In the genomic region with DNA sequence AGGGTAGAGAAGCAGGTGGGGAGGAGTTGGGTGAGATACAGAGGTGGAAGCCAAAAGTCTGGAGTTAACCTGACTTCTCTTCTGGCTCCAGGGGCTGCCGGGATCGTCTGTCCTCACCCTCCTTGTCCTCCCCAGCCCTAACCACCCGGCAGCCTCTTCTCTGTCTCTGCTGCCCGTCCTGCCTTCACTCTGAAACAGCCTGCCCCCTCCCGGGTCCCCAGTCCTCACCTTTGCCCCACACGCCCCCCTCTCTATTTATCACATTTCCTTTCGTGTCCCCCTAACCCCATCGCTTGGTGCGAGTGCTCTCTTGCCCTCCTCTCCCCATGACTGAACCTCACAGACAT, we compare ENCODE assay signal across 8 cellular contexts. TPM values are rescaled to one million over a fixed set of nuclear protein-coding genes. Genes with fewer than 3 reads are reported as not detected.
DNase-seq lines count a peak whose midpoint lies in the region; ATAC-seq and TF ChIP-seq lines count a peak whose summit lies in the region.

No MANE protein-coding gene starts in this region.

- peaks cover 25 to 30% (median 26%) of the 10 kb centered on the region in 3 donors for H3K4me1 Mint-ChIP-seq in CD8-positive, alpha-beta memory T cell
- peaks cover 46% of the 10 kb centered on the region for H3K4me1 Mint-ChIP-seq in WTC11

- CTCF ChIA-PET in CD8-positive, alpha-beta memory T cell (lab: Charles Lee): no interaction called here
- CTCF ChIA-PET in WTC11 (lab: Charles Lee): no interaction called here

- H3K4me2 ChIP-seq in trophoblast cell (ENCODE audit: low read length): peak overlapping the region; percentile 90

- H3K27ac ChIP-seq in CD8-positive, alpha-beta memory T cell (ENCODE audit: low read depth, low read length): no peak overlapping the region
- H3K27ac ChIP-seq in trophoblast cell (ENCODE audit: low read depth, low read length): no peak overlapping the region
- no peak overlapping the region for H3K27ac ChIP-seq in prostate gland

- no peak for TF ChIP-seq CTCF in WTC11 (IDR thresholded peaks at IDR 0.05)
- no peak for TF ChIP-seq CTCF in fibroblast of villous mesenchyme (IDR thresholded peaks at IDR 0.05; ENCODE audit: insufficient read depth, low read depth, low read length)
- no peak for TF ChIP-seq CTCF in prostate gland (IDR thresholded peaks at IDR 0.05)

- H2BK120ac ChIP-seq in trophoblast cell (ENCODE audit: insufficient read depth, low read length, poor library complexity): no peak overlapping the region

- H3K27me3 ChIP-seq in CD8-positive, alpha-beta memory T cell (ENCODE audit: insufficient read depth, low read length, poor library complexity, severe bottlenecking): no peaks in the 10 kb centered on the region
- H3K27me3 ChIP-seq in trophoblast cell (ENCODE audit: insufficient read depth, low read length) (peaks cover 17% of the 10 kb centered on the region), prostate gland (replicated peaks; ENCODE audit: insufficient read depth) (no peaks in the 10 kb centered on the region)

- no peaks in the 10 kb centered on the region for H3K9me3 Mint-ChIP-seq in CD8-positive, alpha-beta memory T cell
- no peaks in the 10 kb centered on the region for H3K9me3 Mint-ChIP-seq in WTC11

- H3K27ac Mint-ChIP-seq in CD8-positive, alpha-beta memory T cell: peak overlapping the region in 5 of 8 donors; percentile 28 to 78 (median 42)
- no peak overlapping the region for H3K27ac Mint-ChIP-seq in WTC11

- no peak for ATAC-seq in WTC11

- no peak overlapping the region for H4K8ac ChIP-seq in trophoblast cell (ENCODE audit: low read depth, low read length)

- H3K14ac ChIP-seq in trophoblast cell (ENCODE audit: low read length): no peak overlapping the region

- H3K79me1 ChIP-seq in trophoblast cell (ENCODE audit: low read length): no peaks in the 10 kb centered on the region

- no peak overlapping the region for H4K12ac ChIP-seq in trophoblast cell (ENCODE audit: low read depth, low read length)

- H3K18ac ChIP-seq in trophoblast cell (ENCODE audit: low read length): no peak overlapping the region

- H3K9me3 ChIP-seq in CD8-positive, alpha-beta memory T cell (ENCODE audit: low read length): no peaks in the 10 kb centered on the region
- H3K9me3 ChIP-seq in trophoblast cell (ENCODE audit: insufficient read depth, low read depth, low read length) (peaks cover 10% of the 10 kb centered on the region), prostate gland (no peaks in the 10 kb centered on the region)

- peaks cover 15% of the 10 kb centered on the region for H3K36me3 ChIP-seq in CD8-positive, alpha-beta memory T cell (ENCODE audit: insufficient read depth, low read length)
- peaks cover 11 to 15% of the 10 kb centered on the region in 2 experiments for H3K36me3 ChIP-seq in trophoblast cell (ENCODE audit: control insufficient read depth in 1 of 2, insufficient read depth in 2 of 2, low read length in 2 of 2)
- no peaks in the 10 kb centered on the region for H3K36me3 ChIP-seq in prostate gland

- H3K4ac ChIP-seq in trophoblast cell (ENCODE audit: low read depth, low read length): no peak overlapping the region

- no peaks in the 10 kb centered on the region for H3K79me2 ChIP-seq in trophoblast cell (ENCODE audit: control insufficient read depth, insufficient read depth, low read length, poor library complexity)

- H3K4me3 Mint-ChIP-seq in CD8-positive, alpha-beta memory T cell: peak overlapping the region in 5 of 7 donors; percentile 49 to 70 (median 56)
- peak overlapping the region; percentile 95 for H3K4me3 Mint-ChIP-seq in WTC11

- H2BK12ac ChIP-seq in trophoblast cell (ENCODE audit: low read length): no peak overlapping the region

- WGBS in trophoblast cell (ENCODE audit: extremely low coverage, insufficient coverage, insufficient read length): no CpG with 5 or more reads among the region's 9 CpGs
- WGBS in prostate gland: 16% methylated on average over 9 of the region's 9 CpGs

- no peak overlapping the region for H3K9ac ChIP-seq in trophoblast cell (ENCODE audit: low read length)

- peaks cover 22% of the 10 kb centered on the region for H3K4me1 ChIP-seq in CD8-positive, alpha-beta memory T cell (ENCODE audit: insufficient read depth, low read length)
- peaks cover 4 to 9% of the 10 kb centered on the region in 2 experiments for H3K4me1 ChIP-seq in trophoblast cell (ENCODE audit: control insufficient read depth in 1 of 2, insufficient read depth in 2 of 2, low read length in 2 of 2)
- H3K4me1 ChIP-seq in prostate gland (replicated peaks): no peaks in the 10 kb centered on the region

- H3K27me3 Mint-ChIP-seq in CD8-positive, alpha-beta memory T cell: peaks cover 20 to 58% of the 10 kb centered on the region in 2 donors
- peaks cover 72% of the 10 kb centered on the region for H3K27me3 Mint-ChIP-seq in WTC11 (ENCODE audit: low read depth)

- POLR2A ChIA-PET in CD8-positive, alpha-beta memory T cell (lab: Charles Lee): no interaction called here
- POLR2A ChIA-PET in WTC11 (lab: Charles Lee): no interaction called here

- no peak overlapping the region for H4K91ac ChIP-seq in trophoblast cell (ENCODE audit: low read depth, low read length)

- H3K23ac ChIP-seq in trophoblast cell (ENCODE audit: low read length): no peak overlapping the region

- DNase-seq in CD8-positive, alpha-beta memory T cell: peak in 1 of 5 donors; percentile 20
- DNase-seq in WTC11 (ENCODE audit: low spot score) (no peak), fibroblast of villous mesenchyme (ENCODE audit: low read depth) (no peak), trophoblast cell (no peak), EL (no peak), GM03348 (ENCODE audit: low spot score) (no peak), NCI-H146 (lab: John Stamatoyannopoulos, UW) (no peak), prostate gland (ENCODE audit: low spot score) (no peak)

- intact Hi-C loops in prostate gland (cut with DNase I): no loop called here

- H2BK5ac ChIP-seq in trophoblast cell (ENCODE audit: low read depth, low read length, poor library complexity): no peak overlapping the region

- no peak overlapping the region for H3K4me3 ChIP-seq in CD8-positive, alpha-beta memory T cell (ENCODE audit: low read length)
- H3K4me3 ChIP-seq in fibroblast of villous mesenchyme (ENCODE audit: low read depth, low read length): peak overlapping the region; percentile 62
- no peak overlapping the region for H3K4me3 ChIP-seq in trophoblast cell (ENCODE audit: low read depth, low read length)
- H3K4me3 ChIP-seq in prostate gland: peak overlapping the region in 1 of 2 donors; percentile 32

- TF ChIP-seq POLR2A in prostate gland (IDR thresholded peaks at IDR 0.05): no peak

- no peak overlapping the region for H2AFZ ChIP-seq in trophoblast cell (ENCODE audit: insufficient read depth, low read length, poor library complexity)

- H2AK5ac ChIP-seq in trophoblast cell (ENCODE audit: low read length): no peak overlapping the region

- H3K36me3 Mint-ChIP-seq in CD8-positive, alpha-beta memory T cell: peaks cover 9 to 30% (median 10%) of the 10 kb centered on the region in 3 donors
- H3K36me3 Mint-ChIP-seq in WTC11: peaks cover 12% of the 10 kb centered on the region

TF ChIP-seq in WTC11, 78 proteins besides CTCF, POLR2A, EP300 and RAD21 (continues in another document):
- TF ChIP-seq, protein P1, sequence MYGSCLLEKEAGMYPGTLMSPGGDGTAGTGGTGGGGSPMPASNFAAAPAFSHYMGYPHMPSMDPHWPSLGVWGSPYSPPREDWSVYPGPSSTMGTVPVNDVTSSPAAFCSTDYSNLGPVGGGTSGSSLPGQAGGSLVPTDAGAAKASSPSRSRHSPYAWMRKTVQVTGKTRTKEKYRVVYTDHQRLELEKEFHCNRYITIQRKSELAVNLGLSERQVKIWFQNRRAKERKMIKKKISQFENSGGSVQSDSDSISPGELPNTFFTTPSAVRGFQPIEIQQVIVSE (CRISPR knock-in tag; IDR thresholded peaks at IDR 0.05; ENCODE audit: borderline replicate concordance): no peak
- TF ChIP-seq NR1H2 (CRISPR knock-in tag; IDR thresholded peaks at IDR 0.05) (no peak), CREM (CRISPR knock-in tag; IDR thresholded peaks at IDR 0.05) (no peak), MLX (CRISPR knock-in tag; IDR thresholded peaks at IDR 0.05) (no peak), SMAD3 (CRISPR knock-in tag; IDR thresholded peaks at IDR 0.05; ENCODE audit: borderline replicate concordance) (no peak)

RNA-seq across cellular contexts. Expression of gene RING1, which starts 5.7 kb away (rescaled TPM):
- total RNA-seq in CD8-positive, alpha-beta memory T cell: 10 to 100 TPM; 43.1 to 47.0 TPM
- 10.1 TPM for polyA plus RNA-seq in CD8-positive, alpha-beta memory T cell
- total RNA-seq in WTC11 (2021): 26.6 to 30.2 TPM (median 27.8 TPM) in 3 replicates
- 27.2 and 43.8 TPM in 2 replicates for total RNA-seq in fibroblast of villous mesenchyme
- 27.7 and 28.0 TPM in 2 replicates for polyA plus RNA-seq in trophoblast cell (2013)
- 10 to 100 TPM; 23.9 to 30.8 TPM for total RNA-seq in prostate gland

RNA-seq across cellular contexts. Expression of gene HSD17B8, which starts 9.5 kb away (rescaled TPM):
- 10 to 100 TPM; 21.3 to 23.5 TPM for total RNA-seq in CD8-positive, alpha-beta memory T cell
- 50.7 TPM for polyA plus RNA-seq in CD8-positive, alpha-beta memory T cell
- total RNA-seq in WTC11 (2021) (7.3 to 8.1 TPM (median 7.7 TPM) in 3 replicates), fibroblast of villous mesenchyme (4.2 and 4.7 TPM in 2 replicates), prostate gland (10 to 100 TPM; 21.9 to 43.7 TPM)
- polyA plus RNA-seq in trophoblast cell (2013): 2.7 and 3.2 TPM in 2 replicates

RNA-seq across cellular contexts. Expression of gene SLC39A7, which starts 13.3 kb away (rescaled TPM):
- 10 to 100 TPM; 63.1 to 63.6 TPM for total RNA-seq in CD8-positive, alpha-beta memory T cell
- 32.9 TPM for polyA plus RNA-seq in CD8-positive, alpha-beta memory T cell
- total RNA-seq in WTC11 (2021) (131 to 163 TPM (median 134 TPM) in 3 replicates), fibroblast of villous mesenchyme (142 and 143 TPM in 2 replicates), prostate gland (100 to 1,000 TPM; 109 to 182 TPM)
- polyA plus RNA-seq in trophoblast cell (2013): 96.6 and 100 TPM in 2 replicates

RNA-seq across cellular contexts. Expression of gene RXRB, which starts 13.5 kb away (rescaled TPM):
- total RNA-seq in CD8-positive, alpha-beta memory T cell: 10 to 100 TPM; 47.1 to 51.4 TPM
- 8.5 TPM for polyA plus RNA-seq in CD8-positive, alpha-beta memory T cell
- 21.5 to 24.5 TPM (median 23.3 TPM) in 3 replicates for total RNA-seq in WTC11 (2021)
- total RNA-seq in fibroblast of villous mesenchyme: 16.8 and 22.5 TPM in 2 replicates
- polyA plus RNA-seq in trophoblast cell (2013): 13.5 and 14.4 TPM in 2 replicates
- 10 to 100 TPM; 30.6 to 40.5 TPM for total RNA-seq in prostate gland

RNA-seq across cellular contexts. Expression of gene COL11A2, which starts 21.7 kb away (rescaled TPM):
- 1 to 10 TPM in 1 of 2 experiments, under 1 TPM in 1; 0.69 to 1.1 TPM for total RNA-seq in CD8-positive, alpha-beta memory T cell
- polyA plus RNA-seq in CD8-positive, alpha-beta memory T cell: not detected
- total RNA-seq in WTC11 (2021) (3.0 to 4.4 TPM (median 3.7 TPM) in 3 replicates), fibroblast of villous mesenchyme (under 0.01 and 0.32 TPM in 2 replicates), prostate gland (1 to 10 TPM in 1 of 2 donors, under 1 TPM in 1; 0.91 to 3.6 TPM)
- polyA plus RNA-seq in trophoblast cell (2013): 4.4 and 4.5 TPM in 2 replicates
